Comparison of ENCODE assay signal across 8 cellular contexts in the genomic region with DNA sequence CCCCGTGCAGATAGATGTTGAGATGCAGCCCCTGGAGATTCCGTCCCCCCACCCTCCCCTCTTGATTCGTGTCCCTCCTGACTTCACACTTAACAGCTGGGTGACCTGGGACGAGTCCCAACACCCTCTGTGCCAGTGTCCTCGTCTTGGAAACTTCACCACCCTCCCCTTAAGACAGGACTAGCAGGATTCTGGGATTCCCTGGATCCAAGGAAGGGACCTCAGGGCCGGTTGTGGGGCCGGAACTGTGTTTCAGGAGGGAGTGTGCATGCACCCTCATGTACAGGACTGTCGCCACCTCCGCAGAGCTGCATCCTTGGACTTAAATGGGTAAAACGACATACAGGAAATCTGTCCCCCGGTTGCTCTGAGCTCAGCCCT. TPM values are rescaled to one million over a fixed set of nuclear protein-coding genes. Genes with fewer than 3 reads are reported as not detected.
DNase-seq lines count a peak whose midpoint lies in the region; ATAC-seq and TF ChIP-seq lines count a peak whose summit lies in the region.

No MANE protein-coding gene starts in this region.

- H3K9me3 ChIP-seq in fibroblast of lung (ENCODE audit: control insufficient read depth, insufficient read depth, low read depth, low read length) (no peaks in the 10 kb centered on the region), prostate gland (no peaks in the 10 kb centered on the region)

- 3% methylated on average over 11 of the region's 11 CpGs for WGBS in prostate gland

- H2AFZ ChIP-seq in fibroblast of lung (ENCODE audit: low read length) = no peak overlapping the region

- H3K4me1 ChIP-seq in fibroblast of lung (ENCODE audit: control insufficient read depth, extremely low read depth, insufficient read depth, low read length) (peaks cover 23% of the 10 kb centered on the region), prostate gland (replicated peaks) (peaks cover 13% of the 10 kb centered on the region)

- peak overlapping the region; percentile 96 for H3K27ac Mint-ChIP-seq in activated CD8-positive, alpha-beta T cell treated with anti-CD3 and anti-CD28 coated beads for 36 hours

- peaks cover 33% of the 10 kb centered on the region for H3K36me3 Mint-ChIP-seq in activated CD8-positive, alpha-beta T cell treated with anti-CD3 and anti-CD28 coated beads for 36 hours (ENCODE audit: low read depth)

- no peak for ATAC-seq in activated CD8-positive, alpha-beta T cell treated with anti-CD3 and anti-CD28 coated beads for 36 hours
- ATAC-seq in GM19023 (IDR thresholded peaks at IDR 0.05; ENCODE audit: unreplicated experiment) = no peak
- no peak for ATAC-seq in GM21576 (IDR thresholded peaks at IDR 0.05; ENCODE audit: unreplicated experiment)

- peak overlapping the region; percentile 71 for H3K4me2 ChIP-seq in fibroblast of lung (ENCODE audit: extremely low read depth, insufficient read depth, low read length)

- H3K27me3 ChIP-seq in fibroblast of lung (ENCODE audit: control insufficient read depth, insufficient read depth, low read length) (no peaks in the 10 kb centered on the region), prostate gland (replicated peaks; ENCODE audit: insufficient read depth) (no peaks in the 10 kb centered on the region)

- no peak for TF ChIP-seq CTCF in activated CD8-positive, alpha-beta T cell treated with anti-CD3 and anti-CD28 coated beads for 36 hours (IDR thresholded peaks at IDR 0.05)
- TF ChIP-seq CTCF in fibroblast of lung (conservative IDR thresholded peaks at IDR 0.05 in 1 of 2, IDR thresholded peaks at IDR 0.05 in 1 of 2; ENCODE audit: low read depth in 1 of 2, low read length in 2 of 2) = no peak
- TF ChIP-seq CTCF in prostate gland (IDR thresholded peaks at IDR 0.05) = no peak

- peak overlapping the region; percentile 83 for H3K9ac ChIP-seq in fibroblast of lung (ENCODE audit: insufficient read depth, low read length)

- H3K4me3 ChIP-seq in fibroblast of lung (replicated peaks in 1 of 4; ENCODE audit: control extremely low read depth in 1 of 4, insufficient read depth in 1 of 4, low read depth in 3 of 4, low read length in 4 of 4) (peak overlapping the region; percentile 67 to 80 (median 79)), prostate gland (peak overlapping the region; percentile 67 to 87)

- peaks cover 75% of the 10 kb centered on the region for H3K79me2 ChIP-seq in fibroblast of lung (ENCODE audit: control insufficient read depth, insufficient read depth, low read length)

- H3K36me3 ChIP-seq in fibroblast of lung (ENCODE audit: control insufficient read depth, insufficient read depth, low read length) (no peaks in the 10 kb centered on the region), prostate gland (no peaks in the 10 kb centered on the region)

- peak overlapping the region; percentile 73 for H3K27ac ChIP-seq in fibroblast of lung (ENCODE audit: insufficient read depth, low read length)
- peak overlapping the region; percentile 81 to 83 for H3K27ac ChIP-seq in prostate gland

- intact Hi-C loops in activated CD8-positive, alpha-beta T cell treated with anti-CD3 and anti-CD28 coated beads for 36 hours (cut with micrococcal nuclease) = loop anchor here (10.0 kb wide), 1 partner anchor 148 kb away; the partner anchor contains the start of gene OCEL1
- intact Hi-C loops in prostate gland (cut with DNase I) = loop anchor here (5.0 kb wide), 1 partner anchor 61 kb away; no protein-coding TSS in a partner anchor

- H3K4me1 Mint-ChIP-seq in activated CD8-positive, alpha-beta T cell treated with anti-CD3 and anti-CD28 coated beads for 36 hours (ENCODE audit: low read depth) = peaks cover 59% of the 10 kb centered on the region

- no peaks in the 10 kb centered on the region for H3K27me3 Mint-ChIP-seq in activated CD8-positive, alpha-beta T cell treated with anti-CD3 and anti-CD28 coated beads for 36 hours

- POLR2A ChIA-PET in activated CD8-positive, alpha-beta T cell treated with anti-CD3 and anti-CD28 coated beads for 36 hours (lab: Charles Lee) = interaction anchor here (1.0 to 2.1 kb wide), 6 partner anchors 9 to 492 kb away, joined by 3 to 13 read pairs (median 4); partner anchors contain the start of gene BST2

- no peaks in the 10 kb centered on the region for H4K20me1 ChIP-seq in fibroblast of lung (ENCODE audit: control insufficient read depth, extremely low read depth, insufficient read depth, low read length)

- no peak for TF ChIP-seq POLR2A in prostate gland (IDR thresholded peaks at IDR 0.05)

- peak; percentile 21 for DNase-seq in stimulated activated CD4-positive, alpha-beta T cell treated with anti-CD3 and anti-CD28 coated beads, Interleukin-1b, Interleukin-23, amount 100 ng/mL, for 48 hours
- DNase-seq in stimulated activated CD4-positive, alpha-beta T cell treated with anti-CD3 and anti-CD28 coated beads, Interleukin-4, amount 100 ng/mL, for 4 hours = no peak
- DNase-seq in activated CD8-positive, alpha-beta T cell treated with anti-CD3 and anti-CD28 coated beads for 36 hours = peak; percentile 65
- DNase-seq in fibroblast of lung (ENCODE audit: low read depth in 2 of 2) = no peak
- no peak for DNase-seq in prostate gland (ENCODE audit: low spot score)
- DNase-seq in SIG-M5 treated with dmso at 0.1 percent for 504 hours (lab: John Stamatoyannopoulos, UW; ENCODE audit: unreplicated experiment) = no peak

- peak overlapping the region; percentile 98 for H3K4me3 Mint-ChIP-seq in activated CD8-positive, alpha-beta T cell treated with anti-CD3 and anti-CD28 coated beads for 36 hours

- H3K9me3 Mint-ChIP-seq in activated CD8-positive, alpha-beta T cell treated with anti-CD3 and anti-CD28 coated beads for 36 hours = no peaks in the 10 kb centered on the region

- CTCF ChIA-PET in activated CD8-positive, alpha-beta T cell treated with anti-CD3 and anti-CD28 coated beads for 36 hours (lab: Charles Lee) = interaction anchor here (0.9 kb wide), 1 partner anchor 11 kb away, joined by 4 read pairs; no protein-coding TSS in a partner anchor

RNA-seq across cellular contexts. Expression of gene MYO9B, which starts 1.0 kb away (rescaled TPM):
- total RNA-seq in activated CD8-positive, alpha-beta T cell treated with anti-CD3 and anti-CD28 coated beads for 36 hours = 100 to 1,000 TPM; 111 to 112 TPM
- total RNA-seq in fibroblast of lung (44.2 and 52.5 TPM in 2 replicates), prostate gland (100 to 1,000 TPM in 1 of 2 donors, 10 to 100 TPM in 1; 50.9 to 208 TPM)
- 32.5 and 39.5 TPM in 2 replicates for polyA plus RNA-seq in fibroblast of lung
- polyA plus RNA-seq in fibroblast of lung (2012) = 64.0 and 66.2 TPM in 2 replicates
- 143 and 156 TPM in 2 replicates for polyA minus RNA-seq in fibroblast of lung (ENCODE audit: low replicate concordance)

RNA-seq across cellular contexts. Expression of gene HAUS8, which starts 1.3 kb away (rescaled TPM):
- 10 to 100 TPM; 40.7 to 41.9 TPM for total RNA-seq in activated CD8-positive, alpha-beta T cell treated with anti-CD3 and anti-CD28 coated beads for 36 hours
- total RNA-seq in fibroblast of lung = 2.0 and 2.1 TPM in 2 replicates
- 6.7 and 13.8 TPM in 2 replicates for polyA plus RNA-seq in fibroblast of lung
- polyA plus RNA-seq in fibroblast of lung (2012) = 5.0 and 12.2 TPM in 2 replicates
- polyA minus RNA-seq in fibroblast of lung (ENCODE audit: low replicate concordance) = 2.7 and 6.0 TPM in 2 replicates
- 10 to 100 TPM in 1 of 2 donors, 1 to 10 TPM in 1; 6.5 to 15.3 TPM for total RNA-seq in prostate gland

RNA-seq across cellular contexts. Expression of gene CPAMD8, which starts 49.9 kb away (rescaled TPM):
- not detected for total RNA-seq in activated CD8-positive, alpha-beta T cell treated with anti-CD3 and anti-CD28 coated beads for 36 hours
- total RNA-seq in fibroblast of lung (0.51 and 1.7 TPM in 2 replicates), prostate gland (100 to 1,000 TPM; 134 to 216 TPM)
- 0.14 and 0.21 TPM in 2 replicates for polyA plus RNA-seq in fibroblast of lung
- 0.18 and 0.51 TPM in 2 replicates for polyA plus RNA-seq in fibroblast of lung (2012)
- polyA minus RNA-seq in fibroblast of lung (ENCODE audit: low replicate concordance) = 3.7 and 5.5 TPM in 2 replicates

Comparison
In these comparisons a context has a peak if more than half of its experiments do, and no peak if none do; other contexts are left out.
1. DNase-seq: peak in stimulated activated CD4-positive, alpha-beta T cell treated with anti-CD3 and anti-CD28 coated beads, Interleukin-1b, Interleukin-23, amount 100 ng/mL, for 48 hours (single experiment) and activated CD8-positive, alpha-beta T cell treated with anti-CD3 and anti-CD28 coated beads for 36 hours (single experiment); none in stimulated activated CD4-positive, alpha-beta T cell treated with anti-CD3 and anti-CD28 coated beads, Interleukin-4, amount 100 ng/mL, for 4 hours (0 of 2), fibroblast of lung (0 of 2), prostate gland (single experiment) and SIG-M5 treated with dmso at 0.1 percent for 504 hours (single experiment).
2. RNA of gene CPAMD8, which starts 49.9 kb away (total RNA-seq): 134 to 216 TPM in prostate gland; 0.51 to 1.7 TPM in fibroblast of lung and not detected in activated CD8-positive, alpha-beta T cell treated with anti-CD3 and anti-CD28 coated beads for 36 hours; every median in the first group is over 10 times any median in the second.